Comparison of ENCODE assay signal across 21 cellular contexts in genomic region chr4:165335163-165335703, GRCh38. TPM values are rescaled to one million over a fixed set of nuclear protein-coding genes. Genes with fewer than 3 reads are reported as not detected.
DNase-seq lines count a peak whose midpoint lies in the region; ATAC-seq and TF ChIP-seq lines count a peak whose summit lies in the region.
"Had no signal": no experiment of that assay in that cellular context is flagged by ENCODE, and none has a peak within 500 bp of the region (broad histone marks: within the 10 kb centered on the region; RNA-seq: fewer than 3 reads in every experiment).

No MANE protein-coding gene starts in this region.

- no peak overlapping the region for H3K4me3 Mint-ChIP-seq in activated naive CD8-positive, alpha-beta T cell treated with anti-CD3 and anti-CD28 coated beads, Interleukin-2, amount 50 U/mL, for 24 hours
- no peak overlapping the region for H3K4me3 Mint-ChIP-seq in memory B cell
- H3K4me3 Mint-ChIP-seq: activated CD4-positive, alpha-beta memory T cell treated with anti-CD3 and anti-CD28 coated beads for 36 hours; CD4-positive, CD25-positive, alpha-beta regulatory T cell; stimulated activated naive B cell treated with anti-CD40 and anti-IgM and Interleukin-4, amounts not matched to agents 10 μg/mL and 1 μg/mL and 100 μg/mL, for 72 hours; T-cell had no signal

- ATAC-seq in heart right ventricle (no peak), memory B cell (ENCODE audit: low read depth) (no peak)
- no peak for ATAC-seq in activated naive CD8-positive, alpha-beta T cell treated with anti-CD3 and anti-CD28 coated beads, Interleukin-2, amount 50 U/mL, for 24 hours
- no peak for ATAC-seq in stimulated activated naive CD8-positive, alpha-beta T cell treated with anti-CD3 and anti-CD28 coated beads, Interleukin-15, Interleukin-2, amounts not matched to agents 100 U/mL and 50 U/mL, for 24 hours
- ATAC-seq: pancreas; stimulated activated naive B cell treated with anti-CD40 and anti-IgM and Interleukin-4, amounts not matched to agents 10 μg/mL and 1 μg/mL and 100 μg/mL, for 72 hours; T-cell had no signal

- H3K9me3 Mint-ChIP-seq in activated naive CD8-positive, alpha-beta T cell treated with anti-CD3 and anti-CD28 coated beads, Interleukin-2, amount 50 U/mL, for 24 hours, result no peaks in the 10 kb centered on the region
- H3K9me3 Mint-ChIP-seq in memory B cell, result no peaks in the 10 kb centered on the region
- H3K9me3 Mint-ChIP-seq: activated CD4-positive, alpha-beta memory T cell treated with anti-CD3 and anti-CD28 coated beads for 36 hours; CD4-positive, CD25-positive, alpha-beta regulatory T cell; IgD-negative memory B cell; stimulated activated naive B cell treated with anti-CD40 and anti-IgM and Interleukin-4, amounts not matched to agents 10 μg/mL and 1 μg/mL and 100 μg/mL, for 72 hours; T-cell had no signal

- peaks cover 44% of the 10 kb centered on the region for H3K36me3 Mint-ChIP-seq in activated naive CD8-positive, alpha-beta T cell treated with anti-CD3 and anti-CD28 coated beads, Interleukin-2, amount 50 U/mL, for 24 hours (ENCODE audit: low read depth)
- H3K36me3 Mint-ChIP-seq in memory B cell, result peaks cover 23% of the 10 kb centered on the region

- peaks cover 26% of the 10 kb centered on the region for H3K4me1 Mint-ChIP-seq in activated naive CD8-positive, alpha-beta T cell treated with anti-CD3 and anti-CD28 coated beads, Interleukin-2, amount 50 U/mL, for 24 hours
- H3K4me1 Mint-ChIP-seq in memory B cell, result peaks cover 23% of the 10 kb centered on the region

- DNase-seq in cardiac muscle cell (ENCODE audit: low read depth in 1 of 2, low spot score in 1 of 2) (no peak), heart right ventricle (no peak), memory B cell (ENCODE audit: low spot score in 2 of 2) (no peak), KG1 (lab: John Stamatoyannopoulos, UW) (no peak), epidermal melanocyte (ENCODE audit: insufficient read length, low spot score) (no peak)
- no peak for DNase-seq in activated naive CD8-positive, alpha-beta T cell treated with anti-CD3 and anti-CD28 coated beads, Interleukin-2, amount 50 U/mL, for 24 hours
- DNase-seq in stimulated activated CD4-positive, alpha-beta T cell treated with anti-CD3 and anti-CD28 coated beads, Interleukin-4, amount 100 ng/mL, for 4 hours, result no peak
- no peak for DNase-seq in stimulated activated naive CD8-positive, alpha-beta T cell treated with anti-CD3 and anti-CD28 coated beads, Interleukin-15, Interleukin-2, amounts not matched to agents 100 U/mL and 50 U/mL, for 24 hours
- DNase-seq: activated CD4-positive, alpha-beta memory T cell treated with anti-CD3 and anti-CD28 coated beads for 36 hours; activated T-cell treated with anti-CD3 and anti-CD28 coated beads, Interleukin-2, amount 50 U/mL, for 48 hours; CD4-positive, CD25-positive, alpha-beta regulatory T cell; dermis blood vessel endothelial cell; NCI-H187; NCI-H774; pancreas; SIG-M5; stimulated activated naive B cell treated with anti-CD40 and anti-IgM and Interleukin-4, amounts not matched to agents 10 μg/mL and 1 μg/mL and 100 μg/mL, for 72 hours; T-cell; thyroid gland had no signal

- intact Hi-C loops in heart right ventricle (cut with DNase I), result no loop called here

- no peaks in the 10 kb centered on the region for H3K27me3 Mint-ChIP-seq in activated naive CD8-positive, alpha-beta T cell treated with anti-CD3 and anti-CD28 coated beads, Interleukin-2, amount 50 U/mL, for 24 hours
- H3K27me3 Mint-ChIP-seq in memory B cell, result no peaks in the 10 kb centered on the region
- H3K27me3 Mint-ChIP-seq: activated CD4-positive, alpha-beta memory T cell treated with anti-CD3 and anti-CD28 coated beads for 36 hours; CD4-positive, CD25-positive, alpha-beta regulatory T cell; IgD-negative memory B cell; stimulated activated naive B cell treated with anti-CD40 and anti-IgM and Interleukin-4, amounts not matched to agents 10 μg/mL and 1 μg/mL and 100 μg/mL, for 72 hours; T-cell had no signal

- H3K27ac Mint-ChIP-seq in activated naive CD8-positive, alpha-beta T cell treated with anti-CD3 and anti-CD28 coated beads, Interleukin-2, amount 50 U/mL, for 24 hours, result peak overlapping the region; percentile 1
- H3K27ac Mint-ChIP-seq in memory B cell, result peak overlapping the region; percentile 36
- H3K27ac Mint-ChIP-seq: activated CD4-positive, alpha-beta memory T cell treated with anti-CD3 and anti-CD28 coated beads for 36 hours; stimulated activated naive B cell treated with anti-CD40 and anti-IgM and Interleukin-4, amounts not matched to agents 10 μg/mL and 1 μg/mL and 100 μg/mL, for 72 hours had no signal

- WGBS in heart right ventricle, 2 donors, result 63 to 75% methylated on average over 3 of the region's 3 CpGs

- H3K9me3 ChIP-seq in cardiac muscle cell (ENCODE audit: low read depth) (no peaks in the 10 kb centered on the region), heart right ventricle (no peaks in the 10 kb centered on the region)
- H3K9me3 ChIP-seq: pancreas, thyroid gland had no signal

- no peak for TF ChIP-seq CTCF in cardiac muscle cell (IDR thresholded peaks at IDR 0.05; ENCODE audit: low read depth, low read length)
- TF ChIP-seq CTCF in heart right ventricle (IDR thresholded peaks at IDR 0.05), result no peak

- H3K36me3 ChIP-seq in cardiac muscle cell (peaks cover 48% of the 10 kb centered on the region), heart right ventricle (peaks cover 0 to 65% (median 11%) of the 10 kb centered on the region in 9 donors)

- H3K27ac ChIP-seq in cardiac muscle cell, result peak overlapping the region; percentile 42
- H3K27ac ChIP-seq in heart right ventricle, result no peak overlapping the region
- H3K27ac ChIP-seq: pancreas, thyroid gland, VCaP had no signal

- peaks cover 58% of the 10 kb centered on the region for H3K4me1 ChIP-seq in cardiac muscle cell (ENCODE audit: low read depth)
- H3K4me1 ChIP-seq in heart right ventricle, result peaks cover 0 to 8% (median 0%) of the 10 kb centered on the region in 9 donors
- H3K4me1 ChIP-seq: thyroid gland had no signal

- no peak overlapping the region for H3K4me3 ChIP-seq in cardiac muscle cell
- no peak overlapping the region for H3K4me3 ChIP-seq in heart right ventricle
- H3K4me3 ChIP-seq: pancreas, thyroid gland had no signal

- H3K27me3 ChIP-seq in cardiac muscle cell (no peaks in the 10 kb centered on the region), heart right ventricle (no peaks in the 10 kb centered on the region)
- H3K27me3 ChIP-seq: pancreas, thyroid gland had no signal

RNA-seq across cellular contexts. Expression of gene MSMO1, which starts 7.8 kb away (rescaled TPM):
- total RNA-seq in cardiac muscle cell, result 65.8 and 170 TPM in 2 replicates
- 138 and 305 TPM in 2 replicates for polyA plus RNA-seq in cardiac muscle cell
- total RNA-seq in heart right ventricle, result 10 to 100 TPM in 2 of 10 donors, 1 to 10 TPM in 8; 5.9 to 11.9 (median 9.0) TPM
- polyA plus RNA-seq in heart right ventricle, result 10 to 100 TPM in 1 of 2 donors, 1 to 10 TPM in 1; 3.7 to 15.1 TPM

RNA-seq across cellular contexts. Expression of gene CPE, which starts 43.6 kb away (rescaled TPM):
- total RNA-seq in cardiac muscle cell (204 and 238 TPM in 2 replicates), heart right ventricle (10 to 100 TPM; 16.9 to 57.6 (median 28.1) TPM)
- polyA plus RNA-seq in cardiac muscle cell (238 and 323 TPM in 2 replicates), heart right ventricle (10 to 100 TPM; 20.4 to 25.7 TPM)
- total RNA-seq: activated CD4-positive, alpha-beta memory T cell treated with anti-CD3 and anti-CD28 coated beads for 36 hours had no signal
- polyA plus RNA-seq: IgD-negative memory B cell had no signal
